ENCODE assay signal across 1 cellular context in genomic region chr12:22634883-22635282, GRCh38.
TF ChIP-seq lines count a peak whose summit lies in the region.

No MANE protein-coding gene starts in this region.

TF ChIP-seq in WTC11, 78 proteins besides CTCF, POLR2A, EP300 and RAD21 (continued from another document):
- TF ChIP-seq PRDM15 (CRISPR knock-in tag; IDR thresholded peaks at IDR 0.05): no peak
- no peak for TF ChIP-seq ZBTB43 (CRISPR knock-in tag; IDR thresholded peaks at IDR 0.05)
- no peak for TF ChIP-seq IRF2 (CRISPR knock-in tag; IDR thresholded peaks at IDR 0.05; ENCODE audit: borderline replicate concordance, low read depth)
- TF ChIP-seq ZNF425 (CRISPR knock-in tag; conservative IDR thresholded peaks at IDR 0.05): no peak
TF ChIP-seq in WTC11: peak in this region for 0.
